In the genomic region with DNA sequence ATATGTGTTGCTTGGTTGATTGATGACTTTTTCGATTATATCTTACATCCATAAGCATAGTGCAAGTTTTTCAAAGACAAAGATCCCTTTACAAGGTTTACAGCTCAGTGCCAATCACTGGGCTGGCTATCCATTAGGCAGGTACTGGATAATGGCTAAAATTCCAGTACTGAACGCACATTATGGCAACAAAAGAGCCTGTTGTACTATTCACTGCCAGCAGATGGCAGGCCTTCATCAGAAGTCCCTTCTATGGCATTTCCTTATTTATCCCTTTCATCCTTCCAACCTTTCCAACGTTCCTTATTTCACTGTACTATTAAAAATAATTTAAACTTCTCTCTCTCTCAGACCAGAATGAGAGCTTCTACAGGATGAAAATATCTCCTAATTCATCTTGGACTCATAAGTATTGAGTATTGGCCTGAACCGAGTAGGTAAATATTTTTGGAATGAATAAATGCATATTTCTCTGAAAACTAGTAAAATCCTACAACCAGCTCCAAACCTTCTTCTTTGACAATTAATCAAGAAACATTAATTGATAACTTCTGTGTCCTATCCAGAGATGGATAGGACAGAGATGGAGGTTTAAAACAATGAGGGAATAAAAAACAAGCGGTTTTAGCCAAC, we compare ENCODE assay signal across 1 cellular context.
TF ChIP-seq lines count a peak whose summit lies in the region.

No MANE protein-coding gene starts in this region.

TF ChIP-seq in GM12878, 131 proteins besides CTCF, POLR2A, EP300 and RAD21:
- TF ChIP-seq, protein P1, sequence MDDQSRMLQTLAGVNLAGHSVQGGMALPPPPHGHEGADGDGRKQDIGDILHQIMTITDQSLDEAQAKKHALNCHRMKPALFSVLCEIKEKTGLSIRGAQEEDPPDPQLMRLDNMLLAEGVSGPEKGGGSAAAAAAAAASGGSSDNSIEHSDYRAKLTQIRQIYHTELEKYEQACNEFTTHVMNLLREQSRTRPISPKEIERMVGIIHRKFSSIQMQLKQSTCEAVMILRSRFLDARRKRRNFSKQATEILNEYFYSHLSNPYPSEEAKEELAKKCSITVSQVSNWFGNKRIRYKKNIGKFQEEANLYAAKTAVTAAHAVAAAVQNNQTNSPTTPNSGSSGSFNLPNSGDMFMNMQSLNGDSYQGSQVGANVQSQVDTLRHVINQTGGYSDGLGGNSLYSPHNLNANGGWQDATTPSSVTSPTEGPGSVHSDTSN (IDR thresholded peaks at IDR 0.05; ENCODE audit: insufficient replicate concordance, low read depth, low read length), result no peak
- TF ChIP-seq EZH2 (IDR thresholded peaks at IDR 0.05; ENCODE audit: borderline replicate concordance, control insufficient read depth, low read depth, low read length) (no peak), YY1 (IDR thresholded peaks at IDR 0.05; ENCODE audit: low read depth, low read length) (peak; percentile 32; the same call in 1 of the 2 replicates), CREM (IDR thresholded peaks at IDR 0.05; ENCODE audit: low read depth) (no peak), RBBP5 (conservative IDR thresholded peaks at IDR 0.05) (no peak), ZNF217 (IDR thresholded peaks at IDR 0.05) (no peak), SMC3 (IDR thresholded peaks at IDR 0.05; ENCODE audit: borderline replicate concordance, low read length) (peak; percentile 97), RCOR1 (conservative IDR thresholded peaks at IDR 0.05; ENCODE audit: low read depth, low read length) (no peak)
- TF ChIP-seq, protein P2, sequence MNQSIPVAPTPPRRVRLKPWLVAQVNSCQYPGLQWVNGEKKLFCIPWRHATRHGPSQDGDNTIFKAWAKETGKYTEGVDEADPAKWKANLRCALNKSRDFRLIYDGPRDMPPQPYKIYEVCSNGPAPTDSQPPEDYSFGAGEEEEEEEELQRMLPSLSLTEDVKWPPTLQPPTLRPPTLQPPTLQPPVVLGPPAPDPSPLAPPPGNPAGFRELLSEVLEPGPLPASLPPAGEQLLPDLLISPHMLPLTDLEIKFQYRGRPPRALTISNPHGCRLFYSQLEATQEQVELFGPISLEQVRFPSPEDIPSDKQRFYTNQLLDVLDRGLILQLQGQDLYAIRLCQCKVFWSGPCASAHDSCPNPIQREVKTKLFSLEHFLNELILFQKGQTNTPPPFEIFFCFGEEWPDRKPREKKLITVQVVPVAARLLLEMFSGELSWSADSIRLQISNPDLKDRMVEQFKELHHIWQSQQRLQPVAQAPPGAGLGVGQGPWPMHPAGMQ (IDR thresholded peaks at IDR 0.05; ENCODE audit: borderline replicate concordance), result no peak
- TF ChIP-seq, protein P3, sequence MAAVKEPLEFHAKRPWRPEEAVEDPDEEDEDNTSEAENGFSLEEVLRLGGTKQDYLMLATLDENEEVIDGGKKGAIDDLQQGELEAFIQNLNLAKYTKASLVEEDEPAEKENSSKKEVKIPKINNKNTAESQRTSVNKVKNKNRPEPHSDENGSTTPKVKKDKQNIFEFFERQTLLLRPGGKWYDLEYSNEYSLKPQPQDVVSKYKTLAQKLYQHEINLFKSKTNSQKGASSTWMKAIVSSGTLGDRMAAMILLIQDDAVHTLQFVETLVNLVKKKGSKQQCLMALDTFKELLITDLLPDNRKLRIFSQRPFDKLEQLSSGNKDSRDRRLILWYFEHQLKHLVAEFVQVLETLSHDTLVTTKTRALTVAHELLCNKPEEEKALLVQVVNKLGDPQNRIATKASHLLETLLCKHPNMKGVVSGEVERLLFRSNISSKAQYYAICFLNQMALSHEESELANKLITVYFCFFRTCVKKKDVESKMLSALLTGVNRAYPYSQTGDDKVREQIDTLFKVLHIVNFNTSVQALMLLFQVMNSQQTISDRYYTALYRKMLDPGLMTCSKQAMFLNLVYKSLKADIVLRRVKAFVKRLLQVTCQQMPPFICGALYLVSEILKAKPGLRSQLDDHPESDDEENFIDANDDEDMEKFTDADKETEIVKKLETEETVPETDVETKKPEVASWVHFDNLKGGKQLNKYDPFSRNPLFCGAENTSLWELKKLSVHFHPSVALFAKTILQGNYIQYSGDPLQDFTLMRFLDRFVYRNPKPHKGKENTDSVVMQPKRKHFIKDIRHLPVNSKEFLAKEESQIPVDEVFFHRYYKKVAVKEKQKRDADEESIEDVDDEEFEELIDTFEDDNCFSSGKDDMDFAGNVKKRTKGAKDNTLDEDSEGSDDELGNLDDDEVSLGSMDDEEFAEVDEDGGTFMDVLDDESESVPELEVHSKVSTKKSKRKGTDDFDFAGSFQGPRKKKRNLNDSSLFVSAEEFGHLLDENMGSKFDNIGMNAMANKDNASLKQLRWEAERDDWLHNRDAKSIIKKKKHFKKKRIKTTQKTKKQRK (IDR thresholded peaks at IDR 0.05; ENCODE audit: low read depth, low read length), result no peak
